ENCODE assay signal across 1 cellular context in genomic region chr17:7573324-7574080, GRCh38.
A peak's percentile ranks its signal among the peaks of the same experiment; 100 is the strongest.
TF ChIP-seq lines count a peak whose summit lies in the region.

No MANE protein-coding gene starts in this region.

TF ChIP-seq in K562, 482 proteins besides CTCF, POLR2A, EP300 and RAD21 (continued from another document):
- TF ChIP-seq AFF4 (CRISPR knock-in tag; IDR thresholded peaks at IDR 0.05) (peak; percentile 6; the same call in 1 of the 2 replicates), MNT (conservative IDR thresholded peaks at IDR 0.05) (peak; percentile 96 to 98), USF1 (CRISPR knock-in tag; IDR thresholded peaks at IDR 0.05) (peak; percentile 47; the same call in 1 of the 2 replicates), EP400 (IDR thresholded peaks at IDR 0.05) (peak; percentile 79), NKRF (IDR thresholded peaks at IDR 0.05; ENCODE audit: borderline replicate concordance) (peak; percentile 93), RBM15 (IDR thresholded peaks at IDR 0.05; ENCODE audit: insufficient read depth, low read length) (no peak), ATF3 (IDR thresholded peaks at IDR 0.05) (peak; percentile 47; the same call in 1 of the 2 replicates), ATF3 (CRISPR knock-in tag; conservative IDR thresholded peaks at IDR 0.05) (no peak), ZNF511 (CRISPR knock-in tag; IDR thresholded peaks at IDR 0.05) (peak; percentile 30; the same call in 1 of the 2 replicates), FUS (optimal IDR thresholded peaks at IDR 0.05; ENCODE audit: low read depth, low read length) (peak; percentile 87), POLR2B (IDR thresholded peaks at IDR 0.05; ENCODE audit: low read depth, partially characterized antibody) (peak; percentile 9), YY1 (IDR thresholded peaks at IDR 0.05; ENCODE audit: borderline replicate concordance in 1 of 3, control insufficient read depth in 1 of 3, extremely low read depth in 1 of 3, insufficient read depth in 3 of 3, insufficient read length in 1 of 3, insufficient replicate concordance in 2 of 3, low read depth in 1 of 3, low read length in 2 of 3) (peak in 1 of 3 experiments; percentile 15), PRDM10 (IDR thresholded peaks at IDR 0.05; ENCODE audit: partially characterized antibody) (peak; percentile 96), SAP30 (IDR thresholded peaks at IDR 0.05; ENCODE audit: borderline replicate concordance, insufficient read depth, low read depth, low read length, poor library complexity, severe bottlenecking) (peak; percentile 92), RNF2 (IDR thresholded peaks at IDR 0.05) (peak; percentile 59; the same call in 1 of the 2 replicates), GABPB1 (CRISPR knock-in tag; IDR thresholded peaks at IDR 0.05) (peak; percentile 80), ZNF398 (CRISPR knock-in tag; IDR thresholded peaks at IDR 0.05) (no peak), ZNF395 (CRISPR knock-in tag; IDR thresholded peaks at IDR 0.05) (0 out of 2 replicates have a peak, but pooled peaks have one; percentile 29), MYC (IDR thresholded peaks at IDR 0.05; ENCODE audit: low read depth, low read length) (peak; percentile 93), MYC (CRISPR knock-in tag; IDR thresholded peaks at IDR 0.05; ENCODE audit: borderline replicate concordance, low read depth) (peak; percentile 52; the same call in 1 of the 2 replicates), CEBPG (CRISPR knock-in tag; IDR thresholded peaks at IDR 0.05) (peak; percentile 96), CEBPG (tag; conservative IDR thresholded peaks at IDR 0.05 in 1 of 2, IDR thresholded peaks at IDR 0.05 in 1 of 2) (peak; percentile 97 to 98), MXI1 (IDR thresholded peaks at IDR 0.05; ENCODE audit: low read depth, low read length) (peak; percentile 87), ETV1 (tag; conservative IDR thresholded peaks at IDR 0.05; ENCODE audit: low read depth) (peak; percentile 89), SIN3A (IDR thresholded peaks at IDR 0.05; ENCODE audit: borderline replicate concordance in 2 of 2, control insufficient read depth in 1 of 2, low read depth in 2 of 2, low read length in 2 of 2) (peak; percentile 89 to 93; a peak in 3 of 4 replicates)
